24 cellular contexts compared by ENCODE assay signal in genomic region chr13:26024558-26024957, GRCh38. TPM values are rescaled to one million over a fixed set of nuclear protein-coding genes. Genes with fewer than 3 reads are reported as not detected.
DNase-seq lines count a peak whose midpoint lies in the region; ATAC-seq and TF ChIP-seq lines count a peak whose summit lies in the region.
"Had no signal": no experiment of that assay in that cellular context is flagged by ENCODE, and none has a peak within 500 bp of the region (broad histone marks: within the 10 kb centered on the region; RNA-seq: fewer than 3 reads in every experiment).

No MANE protein-coding gene starts in this region.

- H3K4me3 Mint-ChIP-seq in chondrocyte (ENCODE audit: unreplicated experiment), result no peak overlapping the region
- H3K4me3 Mint-ChIP-seq in nephron, result peak overlapping the region in 1 of 3 experiments; percentile 1
- no peak overlapping the region for H3K4me3 Mint-ChIP-seq in activated naive CD8-positive, alpha-beta T cell treated with anti-CD3 and anti-CD28 coated beads for 36 hours
- H3K4me3 Mint-ChIP-seq: activated CD4-positive, alpha-beta memory T cell treated with anti-CD3 and anti-CD28 coated beads, Interleukin-2, amount 10 ng/mL, durations not matched to agents 7 days and 5 days; activated naive CD4-positive, alpha-beta T cell treated with anti-CD3 and anti-CD28 coated beads for 36 hours; CD4-positive, alpha-beta T cell; memory B cell; natural killer cell treated with Interleukin-12 subunit alpha and Interleukin-12 subunit beta and Interleukin-15 and Interleukin-18, amount 100 ng/mL, for 72 hours had no signal

- H3K4me3 ChIP-seq in heart right ventricle, result no peak overlapping the region
- H3K4me3 ChIP-seq: ascending aorta, hepatocyte, SJSA1 had no signal

- no peaks in the 10 kb centered on the region for H3K27me3 Mint-ChIP-seq in chondrocyte (ENCODE audit: low read depth)
- no peaks in the 10 kb centered on the region for H3K27me3 Mint-ChIP-seq in nephron (ENCODE audit: low read depth)
- no peaks in the 10 kb centered on the region for H3K27me3 Mint-ChIP-seq in activated naive CD8-positive, alpha-beta T cell treated with anti-CD3 and anti-CD28 coated beads for 36 hours
- H3K27me3 Mint-ChIP-seq: CD4-positive, alpha-beta T cell had no signal

- intact Hi-C loops in left cardiac atrium (cut with DNase I), result no loop called here
- intact Hi-C loops in heart right ventricle (cut with DNase I), result no loop called here

- 36 to 51% methylated on average over 9 of the region's 9 CpGs for WGBS in heart right ventricle, 2 donors

- no peaks in the 10 kb centered on the region for H3K36me3 Mint-ChIP-seq in chondrocyte (ENCODE audit: low read depth)
- no peaks in the 10 kb centered on the region for H3K36me3 Mint-ChIP-seq in nephron (ENCODE audit: low read depth)
- H3K36me3 Mint-ChIP-seq in activated naive CD8-positive, alpha-beta T cell treated with anti-CD3 and anti-CD28 coated beads for 36 hours, result peaks cover 20% of the 10 kb centered on the region
- H3K36me3 Mint-ChIP-seq: memory B cell; natural killer cell treated with Interleukin-12 subunit alpha and Interleukin-12 subunit beta and Interleukin-15 and Interleukin-18, amount 100 ng/mL, for 72 hours had no signal

- no peaks in the 10 kb centered on the region for H3K9me3 ChIP-seq in heart right ventricle
- H3K9me3 ChIP-seq: ascending aorta, SJSA1 had no signal

- no peaks in the 10 kb centered on the region for H3K9me3 Mint-ChIP-seq in chondrocyte (ENCODE audit: low read depth)
- H3K9me3 Mint-ChIP-seq in nephron, result no peaks in the 10 kb centered on the region
- no peaks in the 10 kb centered on the region for H3K9me3 Mint-ChIP-seq in activated naive CD8-positive, alpha-beta T cell treated with anti-CD3 and anti-CD28 coated beads for 36 hours
- H3K9me3 Mint-ChIP-seq: activated CD4-positive, alpha-beta memory T cell treated with anti-CD3 and anti-CD28 coated beads, Interleukin-2, amount 10 ng/mL, durations not matched to agents 7 days and 5 days; CD4-positive, alpha-beta T cell; memory B cell; natural killer cell treated with Interleukin-12 subunit alpha and Interleukin-12 subunit beta and Interleukin-15 and Interleukin-18, amount 100 ng/mL, for 72 hours had no signal

- H3K27me3 ChIP-seq in heart right ventricle, result peaks cover 0 to 34% (median 8%) of the 10 kb centered on the region in 7 donors
- H3K27me3 ChIP-seq: ascending aorta, SJSA1 had no signal

- no peaks in the 10 kb centered on the region for H3K36me3 ChIP-seq in heart right ventricle
- H3K36me3 ChIP-seq: ascending aorta, SJSA1 had no signal

- peaks cover 0 to 41% (median 20%) of the 10 kb centered on the region in 9 donors for H3K4me1 ChIP-seq in heart right ventricle

- TF ChIP-seq CTCF in heart right ventricle (IDR thresholded peaks at IDR 0.05) (no peak), chondrocyte (IDR thresholded peaks at IDR 0.05) (no peak), nephron (IDR thresholded peaks at IDR 0.05; ENCODE audit: unreplicated experiment in 3 of 3) (no peak)

- H3K27ac Mint-ChIP-seq in chondrocyte (ENCODE audit: unreplicated experiment) (peak overlapping the region; percentile 74), nephron (peak overlapping the region; percentile 54 to 75 (median 71))
- no peak overlapping the region for H3K27ac Mint-ChIP-seq in activated naive CD8-positive, alpha-beta T cell treated with anti-CD3 and anti-CD28 coated beads for 36 hours
- H3K27ac Mint-ChIP-seq: activated CD4-positive, alpha-beta memory T cell treated with anti-CD3 and anti-CD28 coated beads, Interleukin-2, amount 10 ng/mL, durations not matched to agents 7 days and 5 days; activated naive CD4-positive, alpha-beta T cell treated with anti-CD3 and anti-CD28 coated beads for 36 hours; CD4-positive, alpha-beta T cell; memory B cell; natural killer cell treated with Interleukin-12 subunit alpha and Interleukin-12 subunit beta and Interleukin-15 and Interleukin-18, amount 100 ng/mL, for 72 hours had no signal

- ATAC-seq in left cardiac atrium (peak in 1 of 2 donors; percentile 40), heart right ventricle (no peak)
- ATAC-seq: natural killer cell treated with Interleukin-12 subunit alpha and Interleukin-12 subunit beta and Interleukin-15 and Interleukin-18, amount 100 ng/mL, for 72 hours had no signal

- DNase-seq in left cardiac atrium, result peak; percentile 40
- DNase-seq in heart right ventricle, result no peak
- no peak for DNase-seq in chondrocyte (ENCODE audit: low spot score)
- DNase-seq in NCI-H2227 treated with DMSO at 0.1 percent for 48 hours (lab: John Stamatoyannopoulos, UW), result no peak
- no peak for DNase-seq in NK-92 (lab: John Stamatoyannopoulos, UW; ENCODE audit: unreplicated experiment)
- no peak for DNase-seq in activated naive CD8-positive, alpha-beta T cell treated with anti-CD3 and anti-CD28 coated beads for 36 hours
- DNase-seq in SIG-M5 treated with dmso at 0.1 percent for 504 hours (lab: John Stamatoyannopoulos, UW; ENCODE audit: unreplicated experiment), result no peak
- DNase-seq: activated CD4-positive, alpha-beta memory T cell treated with anti-CD3 and anti-CD28 coated beads, Interleukin-2, amount 10 ng/mL, durations not matched to agents 7 days and 5 days; activated naive CD4-positive, alpha-beta T cell treated with anti-CD3 and anti-CD28 coated beads for 36 hours; activated T-cell treated with anti-CD3 and anti-CD28 coated beads, Interleukin-2, amount 50 U/mL, for 1 hour; CD4-positive, alpha-beta T cell; NCI-H1092; NCI-H2081; NCI-H524 treated with DMSO at 0.1 percent for 48 hours; small intestine; stimulated activated CD4-positive, alpha-beta T cell treated with anti-CD3 and anti-CD28 coated beads, Interleukin-4, amount 100 ng/mL, for 24 hours had no signal

- peaks cover 62% of the 10 kb centered on the region for H3K4me1 Mint-ChIP-seq in chondrocyte (ENCODE audit: low read depth)
- peaks cover 65% of the 10 kb centered on the region for H3K4me1 Mint-ChIP-seq in nephron
- H3K4me1 Mint-ChIP-seq in activated naive CD8-positive, alpha-beta T cell treated with anti-CD3 and anti-CD28 coated beads for 36 hours, result no peaks in the 10 kb centered on the region
- H3K4me1 Mint-ChIP-seq: activated CD4-positive, alpha-beta memory T cell treated with anti-CD3 and anti-CD28 coated beads, Interleukin-2, amount 10 ng/mL, durations not matched to agents 7 days and 5 days; memory B cell had no signal

- peak overlapping the region in 1 of 10 donors; percentile 9 for H3K27ac ChIP-seq in heart right ventricle
- H3K27ac ChIP-seq: ascending aorta, hepatocyte, KMS-11, SJSA1 had no signal

RNA-seq across cellular contexts. Expression of gene SHISA2, which starts 27.3 kb away (rescaled TPM):
- total RNA-seq in left cardiac atrium (under 1 TPM; 0.15 to 0.65 TPM), heart right ventricle (under 1 TPM in 9 of 10 donors, not detected in 1; 0.12 to 0.94 (median 0.28) TPM), chondrocyte (59.5 to 115 TPM (median 113 TPM) in 3 replicates)
- under 1 TPM; 0.06 to 0.22 TPM for polyA plus RNA-seq in heart right ventricle
- total RNA-seq in activated naive CD8-positive, alpha-beta T cell treated with anti-CD3 and anti-CD28 coated beads for 36 hours, result under 1 TPM; 0.26 to 0.27 TPM
- total RNA-seq: ascending aorta, OCI-LY7 had no signal

Comparison
In these comparisons a context has a peak if more than half of its experiments do, and no peak if none do; other contexts are left out.
1. RNA of gene SHISA2, which starts 27.3 kb away (total RNA-seq): 59.5 to 115 TPM in chondrocyte; 0.15 to 0.65 TPM in left cardiac atrium, 0.12 to 0.94 TPM in heart right ventricle and 0.26 to 0.27 TPM in activated naive CD8-positive, alpha-beta T cell treated with anti-CD3 and anti-CD28 coated beads for 36 hours; every median in the first group is over 10 times any median in the second.